In genomic region chr1:92464588-92465255, GRCh38 we compare ENCODE assay signal across 22 cellular contexts. TPM values are rescaled to one million over a fixed set of nuclear protein-coding genes. Genes with fewer than 3 reads are reported as not detected.
DNase-seq lines count a peak whose midpoint lies in the region; ATAC-seq and TF ChIP-seq lines count a peak whose summit lies in the region.
"Had no signal": no experiment of that assay in that cellular context is flagged by ENCODE, and none has a peak within 500 bp of the region (broad histone marks: within the 10 kb centered on the region; RNA-seq: fewer than 3 reads in every experiment).

No MANE protein-coding gene starts in this region.

- CTCF ChIA-PET in CD4-positive, alpha-beta T cell (lab: Charles Lee) = no interaction called here
- CTCF ChIA-PET in activated CD4-positive, alpha-beta memory T cell treated with anti-CD3 and anti-CD28 coated beads, Interleukin-2, amount 10 ng/mL, durations not matched to agents 7 days and 5 days (lab: Charles Lee) = interaction anchor here (1.4 kb wide), 1 partner anchor 21 kb away, joined by 4 read pairs; no protein-coding TSS in a partner anchor

- no peak for DNase-seq in CD4-positive, alpha-beta T cell
- DNase-seq in DND-41 (peak; percentile 6), immature natural killer cell (peak in 2 of 3 donors; percentile 8 to 11), NCI-H2171 treated with DMSO at 0.1 percent for 48 hours (lab: John Stamatoyannopoulos, UW) (no peak), RPMI8226 (no peak)
- DNase-seq in activated CD4-positive, alpha-beta memory T cell treated with anti-CD3 and anti-CD28 coated beads, Interleukin-2, amount 10 ng/mL, durations not matched to agents 7 days and 5 days = no peak
- DNase-seq: activated B cell treated with CpG ODN at 0.5 μM for 24 hours; adrenal gland; dorsolateral prefrontal cortex; foreskin keratinocyte; kidney glomerular epithelial cell; NCI-H1436 treated with DMSO at 0.1 percent for 48 hours; NCI-H2171; NCI-H69; SHP77 treated with DMSO at 0.1 percent for 48 hours; stimulated activated CD4-positive, alpha-beta T cell treated with anti-CD3 and anti-CD28 coated beads, Interleukin-1b, Interleukin-23, amount 100 ng/mL, for 48 hours; T-helper 17 cell; upper lobe of right lung had no signal

- peaks cover 65% of the 10 kb centered on the region for H3K4me1 Mint-ChIP-seq in CD4-positive, alpha-beta T cell (ENCODE audit: low read depth)
- peaks cover 74% of the 10 kb centered on the region for H3K4me1 Mint-ChIP-seq in activated CD4-positive, alpha-beta memory T cell treated with anti-CD3 and anti-CD28 coated beads, Interleukin-2, amount 10 ng/mL, durations not matched to agents 7 days and 5 days
- peaks cover 66 to 85% of the 10 kb centered on the region in 2 donors for H3K4me1 Mint-ChIP-seq in immature natural killer cell
- H3K4me1 Mint-ChIP-seq: nephron had no signal

- H3K36me3 ChIP-seq in DND-41 (ENCODE audit: insufficient read depth, low read length) = no peaks in the 10 kb centered on the region; the same call in 1 of the 2 replicates
- H3K36me3 ChIP-seq: adrenal gland, upper lobe of right lung had no signal

- no peak overlapping the region for H3K27ac ChIP-seq in CD4-positive, alpha-beta T cell (ENCODE audit: low read depth, low read length)
- peak overlapping the region; percentile 47 for H3K27ac ChIP-seq in DND-41 (ENCODE audit: low read length)
- H3K27ac ChIP-seq: adrenal gland, dorsolateral prefrontal cortex, foreskin keratinocyte, upper lobe of right lung had no signal

- H3K9me3 Mint-ChIP-seq in CD4-positive, alpha-beta T cell = no peaks in the 10 kb centered on the region
- H3K9me3 Mint-ChIP-seq in activated CD4-positive, alpha-beta memory T cell treated with anti-CD3 and anti-CD28 coated beads, Interleukin-2, amount 10 ng/mL, durations not matched to agents 7 days and 5 days = no peaks in the 10 kb centered on the region
- no peaks in the 10 kb centered on the region for H3K9me3 Mint-ChIP-seq in immature natural killer cell
- H3K9me3 Mint-ChIP-seq: activated B cell treated with CpG ODN at 0.5 μM for 24 hours, memory B cell, nephron had no signal

- no peak overlapping the region for H2AFZ ChIP-seq in DND-41 (ENCODE audit: low read depth, low read length)

- H3K27me3 ChIP-seq in CD4-positive, alpha-beta T cell (ENCODE audit: control insufficient read depth, insufficient read depth, low read length) = no peaks in the 10 kb centered on the region
- no peaks in the 10 kb centered on the region for H3K27me3 ChIP-seq in DND-41 (ENCODE audit: insufficient read depth, low read length, poor library complexity)
- H3K27me3 ChIP-seq: adrenal gland, upper lobe of right lung had no signal

- POLR2A ChIA-PET in CD4-positive, alpha-beta T cell (lab: Charles Lee) = interaction anchor here (2.3 kb wide), 1 partner anchor 19 kb away, joined by 14 read pairs; no protein-coding TSS in a partner anchor
- POLR2A ChIA-PET in activated CD4-positive, alpha-beta memory T cell treated with anti-CD3 and anti-CD28 coated beads, Interleukin-2, amount 10 ng/mL, durations not matched to agents 7 days and 5 days (lab: Charles Lee) = interaction anchor here (1.4 to 4.1 kb wide), 4 partner anchors 9 to 23 kb away, joined by 3 to 55 read pairs (median 11); partner anchors contain the start of gene GFI1

- H3K27ac Mint-ChIP-seq in CD4-positive, alpha-beta T cell = peak overlapping the region; percentile 23
- H3K27ac Mint-ChIP-seq in activated CD4-positive, alpha-beta memory T cell treated with anti-CD3 and anti-CD28 coated beads, Interleukin-2, amount 10 ng/mL, durations not matched to agents 7 days and 5 days = peak overlapping the region; percentile 75
- peak overlapping the region; percentile 45 to 86 (median 64) for H3K27ac Mint-ChIP-seq in immature natural killer cell
- H3K27ac Mint-ChIP-seq: activated B cell treated with CpG ODN at 0.5 μM for 24 hours, memory B cell, nephron, T-helper 17 cell had no signal

- intact Hi-C loops in CD4-positive, alpha-beta T cell (cut with DNase I, micrococcal nuclease) = no loop called here

- no peaks in the 10 kb centered on the region for H3K36me3 Mint-ChIP-seq in CD4-positive, alpha-beta T cell (ENCODE audit: low read depth)
- H3K36me3 Mint-ChIP-seq in activated CD4-positive, alpha-beta memory T cell treated with anti-CD3 and anti-CD28 coated beads, Interleukin-2, amount 10 ng/mL, durations not matched to agents 7 days and 5 days (ENCODE audit: low read depth) = peaks cover 22% of the 10 kb centered on the region
- peaks cover 0 to 7% (median 6%) of the 10 kb centered on the region in 3 donors for H3K36me3 Mint-ChIP-seq in immature natural killer cell
- H3K36me3 Mint-ChIP-seq: memory B cell had no signal

- no peaks in the 10 kb centered on the region for H3K27me3 Mint-ChIP-seq in CD4-positive, alpha-beta T cell
- H3K27me3 Mint-ChIP-seq in activated CD4-positive, alpha-beta memory T cell treated with anti-CD3 and anti-CD28 coated beads, Interleukin-2, amount 10 ng/mL, durations not matched to agents 7 days and 5 days = no peaks in the 10 kb centered on the region
- H3K27me3 Mint-ChIP-seq in immature natural killer cell (ENCODE audit: low read depth in 3 of 3) = no peaks in the 10 kb centered on the region
- H3K27me3 Mint-ChIP-seq: T-helper 17 cell had no signal

- H3K4me3 Mint-ChIP-seq in CD4-positive, alpha-beta T cell = peak overlapping the region; percentile 27
- H3K4me3 Mint-ChIP-seq in activated CD4-positive, alpha-beta memory T cell treated with anti-CD3 and anti-CD28 coated beads, Interleukin-2, amount 10 ng/mL, durations not matched to agents 7 days and 5 days = no peak overlapping the region
- H3K4me3 Mint-ChIP-seq in immature natural killer cell = peak overlapping the region; percentile 39 to 78 (median 68)
- H3K4me3 Mint-ChIP-seq: activated B cell treated with CpG ODN at 0.5 μM for 24 hours, memory B cell, nephron, T-helper 17 cell had no signal

- H3K4me1 ChIP-seq in DND-41 (ENCODE audit: insufficient read depth, low read length) = peaks cover 85% of the 10 kb centered on the region
- H3K4me1 ChIP-seq: foreskin keratinocyte had no signal

- H3K9me3 ChIP-seq in CD4-positive, alpha-beta T cell (ENCODE audit: control insufficient read depth, low read length) = no peaks in the 10 kb centered on the region
- H3K9me3 ChIP-seq in DND-41 (ENCODE audit: insufficient read depth, low read length, severe bottlenecking) = no peaks in the 10 kb centered on the region
- H3K9me3 ChIP-seq: adrenal gland, upper lobe of right lung had no signal

- H3K9ac ChIP-seq in DND-41 (ENCODE audit: low read depth, low read length) = no peak overlapping the region

- no peak overlapping the region for H3K4me3 ChIP-seq in DND-41 (ENCODE audit: low read depth in 1 of 2, low read length in 2 of 2)
- H3K4me3 ChIP-seq: adrenal gland, dorsolateral prefrontal cortex, upper lobe of right lung had no signal

- no peak overlapping the region for H3K4me2 ChIP-seq in DND-41 (ENCODE audit: insufficient read depth, low read length)

- no peak for TF ChIP-seq CTCF in CD4-positive, alpha-beta T cell (IDR thresholded peaks at IDR 0.05)
- no peak for TF ChIP-seq CTCF in DND-41 (IDR thresholded peaks at IDR 0.05; ENCODE audit: borderline replicate concordance, extremely low read depth, low read length, poor library complexity, severe bottlenecking)

- no peak for ATAC-seq in CD4-positive, alpha-beta T cell (ENCODE audit: poor library complexity)
- no peak for ATAC-seq in DND-41 (ENCODE audit: insufficient read depth, low read depth)
- no peak for ATAC-seq in GM19455 (IDR thresholded peaks at IDR 0.05; ENCODE audit: unreplicated experiment)
- no peak for ATAC-seq in HG02981 (IDR thresholded peaks at IDR 0.05; ENCODE audit: unreplicated experiment)
- ATAC-seq: foreskin keratinocyte, T-helper 17 cell, upper lobe of right lung had no signal

- H3K79me2 ChIP-seq in DND-41 (ENCODE audit: insufficient read depth, low read length) = no peaks in the 10 kb centered on the region

- H4K20me1 ChIP-seq in DND-41 (ENCODE audit: insufficient read depth, low read length) = no peaks in the 10 kb centered on the region

RNA-seq across cellular contexts. Expression of gene GFI1, which starts 22.0 kb away (rescaled TPM):
- 10 to 100 TPM; 13.0 to 15.3 TPM for total RNA-seq in CD4-positive, alpha-beta T cell
- 10 to 100 TPM; 76.9 to 80.8 TPM for total RNA-seq in activated CD4-positive, alpha-beta memory T cell treated with anti-CD3 and anti-CD28 coated beads, Interleukin-2, amount 10 ng/mL, durations not matched to agents 7 days and 5 days
- 10 to 100 TPM; 17.8 to 47.4 (median 27.2) TPM for polyA plus RNA-seq in immature natural killer cell

Comparison
In these comparisons a context has a peak if more than half of its experiments do, and no peak if none do; other contexts are left out.
1. DNase-seq: peak in DND-41 (single experiment) and immature natural killer cell (2 of 3); none in CD4-positive, alpha-beta T cell (0 of 10), activated CD4-positive, alpha-beta memory T cell treated with anti-CD3 and anti-CD28 coated beads, Interleukin-2, amount 10 ng/mL, durations not matched to agents 7 days and 5 days (single experiment), NCI-H2171 treated with DMSO at 0.1 percent for 48 hours (single experiment) and RPMI8226 (single experiment).
2. H3K27ac Mint-ChIP-seq: peak in every context shown above with its lines; median percentile 75 in activated CD4-positive, alpha-beta memory T cell treated with anti-CD3 and anti-CD28 coated beads, Interleukin-2, amount 10 ng/mL, durations not matched to agents 7 days and 5 days; 64 in immature natural killer cell; 23 in CD4-positive, alpha-beta T cell.
3. RNA of gene GFI1, which starts 22.0 kb away (total RNA-seq): 76.9 to 80.8 TPM in activated CD4-positive, alpha-beta memory T cell treated with anti-CD3 and anti-CD28 coated beads, Interleukin-2, amount 10 ng/mL, durations not matched to agents 7 days and 5 days; 13.0 to 15.3 TPM in CD4-positive, alpha-beta T cell; every median in the first group is over 4 times any median in the second.